Comparison of ENCODE assay signal across 27 cellular contexts in genomic region chr5:19874811-19875210, GRCh38.
"Had no signal": no experiment of that assay in that cellular context is flagged by ENCODE, and none has a peak within 500 bp of the region (broad histone marks: within the 10 kb centered on the region; RNA-seq: fewer than 3 reads in every experiment).

No MANE protein-coding gene starts in this region.

- H3K4me2 ChIP-seq: hepatocyte, smooth muscle cell had no signal

- H3K27me3 ChIP-seq: gastrocnemius medialis, heart left ventricle, hepatocyte, left lung, right atrium auricular region, testis, tibial artery had no signal

- ATAC-seq: esophagus mucosa; gastrocnemius medialis; heart left ventricle; left cardiac atrium; left lung; naive thymus-derived CD4-positive, alpha-beta T cell; sciatic nerve; stimulated activated effector memory CD8-positive, alpha-beta T cell treated with anti-CD3 and anti-CD28 coated beads, Interleukin-12 subunit alpha, Interleukin-12 subunit beta, amount 100 ng/mL, for 72 hours; stimulated activated naive CD8-positive, alpha-beta T cell treated with anti-CD3 and anti-CD28 coated beads, Interleukin-15, Interleukin-2, amounts not matched to agents 100 U/mL and 50 U/mL, for 24 hours had no signal

- H3K4me3 ChIP-seq: gastrocnemius medialis, heart left ventricle, hepatocyte, left lung, prostate gland, right atrium auricular region, smooth muscle cell, testis, tibial artery had no signal

- H3K36me3 ChIP-seq: gastrocnemius medialis, heart left ventricle, left lung, prostate gland, right atrium auricular region, tibial artery had no signal

- H2AFZ ChIP-seq: hepatocyte had no signal

- DNase-seq: effector CD8-positive, alpha-beta T cell; endodermal cell; foreskin fibroblast; gastrocnemius medialis; heart left ventricle; left cardiac atrium; left lung; mesenchymal stem cell; midbrain; naive thymus-derived CD4-positive, alpha-beta T cell; nephron progenitor cell; nucleus accumbens; stimulated activated CD4-positive, alpha-beta T cell treated with anti-CD3 and anti-CD28 coated beads, Interleukin-12 subunit alpha, Interleukin-12 subunit beta, amount 100 ng/mL, for 4 hours; stimulated activated CD4-positive, alpha-beta T cell treated with anti-CD3 and anti-CD28 coated beads, Interleukin-1b, Interleukin-23, amount 100 ng/mL, for 48 hours; stimulated activated CD4-positive, alpha-beta T cell treated with anti-CD3 and anti-CD28 coated beads, Interleukin-4, amount 100 ng/mL, for 1 hour; stimulated activated naive CD8-positive, alpha-beta T cell treated with anti-CD3 and anti-CD28 coated beads, Interleukin-15, Interleukin-2, amounts not matched to agents 100 U/mL and 50 U/mL, for 24 hours; substantia nigra; testis; tibial artery had no signal

- H3K27ac ChIP-seq: epithelial cell of prostate, gastrocnemius medialis, heart left ventricle, hepatocyte, left lung, prostate gland, right atrium auricular region, testis, tibial artery had no signal

- H3K9me3 ChIP-seq: gastrocnemius medialis, prostate gland, testis had no signal

- H3K79me2 ChIP-seq: hepatocyte had no signal
